Comparison of ENCODE assay signal across 8 cellular contexts in genomic region chr20:63183422-63184146, GRCh38. TPM values are rescaled to one million over a fixed set of nuclear protein-coding genes. Genes with fewer than 3 reads are reported as not detected.
DNase-seq lines count a peak whose midpoint lies in the region; ATAC-seq and TF ChIP-seq lines count a peak whose summit lies in the region.

No MANE protein-coding gene starts in this region.

- peaks cover 0 to 13% of the 10 kb centered on the region in 2 donors for H3K27me3 ChIP-seq in Peyer's patch

- H3K9me3 Mint-ChIP-seq in activated naive CD4-positive, alpha-beta T cell treated with anti-CD3 and anti-CD28 coated beads, Interleukin-2, amount 10 ng/mL, durations not matched to agents 7 days and 5 days, result peaks cover 10% of the 10 kb centered on the region

- H3K27ac Mint-ChIP-seq in activated naive CD4-positive, alpha-beta T cell treated with anti-CD3 and anti-CD28 coated beads, Interleukin-2, amount 10 ng/mL, durations not matched to agents 7 days and 5 days, result no peak overlapping the region

- H3K27me3 Mint-ChIP-seq in activated naive CD4-positive, alpha-beta T cell treated with anti-CD3 and anti-CD28 coated beads, Interleukin-2, amount 10 ng/mL, durations not matched to agents 7 days and 5 days, result peaks cover 46% of the 10 kb centered on the region

- CTCF ChIA-PET in activated naive CD4-positive, alpha-beta T cell treated with anti-CD3 and anti-CD28 coated beads, Interleukin-2, amount 10 ng/mL, durations not matched to agents 7 days and 5 days (lab: Charles Lee), result interaction anchor here (0.6 to 1.2 kb wide), 3 partner anchors 10 to 128 kb away, joined by 3 to 4 read pairs (median 4); no protein-coding TSS in a partner anchor

- H3K4me1 ChIP-seq in Peyer's patch, result peaks cover 0 to 10% (median 5%) of the 10 kb centered on the region in 4 donors

- peak; percentile 93 for TF ChIP-seq CTCF in GM12875 (IDR thresholded peaks at IDR 0.05; ENCODE audit: borderline replicate concordance, insufficient read depth, low read depth, low read length)
- peak in 5 of 6 experiments; percentile 55 to 67 (median 58) for TF ChIP-seq CTCF in Peyer's patch (IDR thresholded peaks at IDR 0.05)

- no peak overlapping the region for H3K4me3 ChIP-seq in GM12875 (ENCODE audit: low read depth, low read length)
- no peak overlapping the region for H3K4me3 ChIP-seq in Peyer's patch

- TF ChIP-seq POLR2A in Peyer's patch (IDR thresholded peaks at IDR 0.05), result no peak
- no peak for TF ChIP-seq POLR2A in GM18505 (IDR thresholded peaks at IDR 0.05; ENCODE audit: borderline replicate concordance, extremely low read depth, insufficient read depth, insufficient read length)

- no peaks in the 10 kb centered on the region for H3K36me3 Mint-ChIP-seq in activated naive CD4-positive, alpha-beta T cell treated with anti-CD3 and anti-CD28 coated beads, Interleukin-2, amount 10 ng/mL, durations not matched to agents 7 days and 5 days

- no peaks in the 10 kb centered on the region for H3K36me3 ChIP-seq in Peyer's patch

- no peak overlapping the region for H3K4me3 Mint-ChIP-seq in activated naive CD4-positive, alpha-beta T cell treated with anti-CD3 and anti-CD28 coated beads, Interleukin-2, amount 10 ng/mL, durations not matched to agents 7 days and 5 days

- DNase-seq in AG08395 (ENCODE audit: low spot score) (peak; percentile 55), Peyer's patch (peak; percentile 22 to 66 (median 60)), hepatic stellate cell (ENCODE audit: low spot score) (peak; percentile 55)
- peak; percentile 70 for DNase-seq in activated naive CD4-positive, alpha-beta T cell treated with anti-CD3 and anti-CD28 coated beads, Interleukin-2, amount 10 ng/mL, durations not matched to agents 7 days and 5 days
- DNase-seq in stimulated activated CD4-positive, alpha-beta T cell treated with anti-CD3 and anti-CD28 coated beads, Interleukin-1b, Interleukin-23, amount 100 ng/mL, for 4 hours (ENCODE audit: low read depth in 2 of 2), result peak; percentile 21 to 37

- H3K9me3 ChIP-seq in Peyer's patch, result no peaks in the 10 kb centered on the region

- H3K4me1 Mint-ChIP-seq in activated naive CD4-positive, alpha-beta T cell treated with anti-CD3 and anti-CD28 coated beads, Interleukin-2, amount 10 ng/mL, durations not matched to agents 7 days and 5 days, result peaks cover 4% of the 10 kb centered on the region

- no peak overlapping the region for H3K27ac ChIP-seq in Peyer's patch

- ATAC-seq in HG02571 (IDR thresholded peaks at IDR 0.05; ENCODE audit: unreplicated experiment) (no peak), GM18505 (IDR thresholded peaks at IDR 0.05; ENCODE audit: unreplicated experiment) (no peak)

RNA-seq across cellular contexts. Expression of gene YTHDF1, which starts 32.3 kb away (rescaled TPM):
- 10 to 100 TPM; 25.7 to 30.5 (median 28.3) TPM for total RNA-seq in Peyer's patch

RNA-seq across cellular contexts. Expression of gene BIRC7, which starts 52.1 kb away (rescaled TPM):
- total RNA-seq in Peyer's patch, result not detected
